Comparison of ENCODE assay signal across 14 cellular contexts in genomic region chr15:49423906-49424520, GRCh38. TPM values are rescaled to one million over a fixed set of nuclear protein-coding genes. Genes with fewer than 3 reads are reported as not detected.
DNase-seq lines count a peak whose midpoint lies in the region; ATAC-seq and TF ChIP-seq lines count a peak whose summit lies in the region.
"Had no signal": no experiment of that assay in that cellular context is flagged by ENCODE, and none has a peak within 500 bp of the region (broad histone marks: within the 10 kb centered on the region; RNA-seq: fewer than 3 reads in every experiment).

No MANE protein-coding gene starts in this region.

- H3K79me2 ChIP-seq in GM23248 (ENCODE audit: insufficient read depth): peaks cover 68% of the 10 kb centered on the region
- no peaks in the 10 kb centered on the region for H3K79me2 ChIP-seq in SK-N-SH (ENCODE audit: insufficient read depth)

- no peak for TF ChIP-seq CTCF in SK-N-SH (IDR thresholded peaks at IDR 0.05)

- H3K9me2 ChIP-seq in GM23248 (ENCODE audit: insufficient read depth) (no peaks in the 10 kb centered on the region), SK-N-SH (no peaks in the 10 kb centered on the region; the same call in 1 of the 2 replicates)

- H3K4me2 ChIP-seq in GM23248 (ENCODE audit: unreplicated experiment) (peak overlapping the region; percentile 100), SK-N-SH (no peak overlapping the region)

- no peaks in the 10 kb centered on the region for H4K20me1 ChIP-seq in GM23248 (ENCODE audit: insufficient read depth)
- no peaks in the 10 kb centered on the region for H4K20me1 ChIP-seq in SK-N-SH (ENCODE audit: insufficient read depth)

- peaks cover 70% of the 10 kb centered on the region for H3F3A ChIP-seq in GM23248 (ENCODE audit: insufficient read depth)
- peaks cover 9% of the 10 kb centered on the region for H3F3A ChIP-seq in SK-N-SH (replicated peaks; ENCODE audit: insufficient read depth)

- H3K36me3 ChIP-seq in GM23248 (ENCODE audit: low read depth): peaks cover 47% of the 10 kb centered on the region
- no peaks in the 10 kb centered on the region for H3K36me3 ChIP-seq in endocrine pancreas (ENCODE audit: control insufficient read depth, insufficient read depth, low read length)
- H3K36me3 ChIP-seq in skeletal muscle tissue (ENCODE audit: control insufficient read depth in 3 of 3, insufficient read depth in 3 of 3, low read length in 3 of 3): no peaks in the 10 kb centered on the region
- no peaks in the 10 kb centered on the region for H3K36me3 ChIP-seq in SK-N-SH (replicated peaks in 1 of 2; ENCODE audit: control insufficient read depth in 1 of 2, insufficient read depth in 2 of 2, low read length in 1 of 2)

- no peak overlapping the region for H2AFZ ChIP-seq in GM23248
- no peak overlapping the region for H2AFZ ChIP-seq in SK-N-SH (ENCODE audit: low read depth)

- no peak for ATAC-seq in HG02981 (IDR thresholded peaks at IDR 0.05; ENCODE audit: unreplicated experiment)

- CTCF ChIA-PET in SK-N-SH (lab: Yijun Ruan, JAX): interaction anchor here (1.2 to 1.9 kb wide), 2 partner anchors 188 to 580 kb away, joined by 4 to 13 read pairs; no protein-coding TSS in a partner anchor

- TF ChIP-seq RAD21 in SK-N-SH (IDR thresholded peaks at IDR 0.05; ENCODE audit: low read length): no peak

- H3K27ac ChIP-seq in GM23248 (peak overlapping the region; percentile 80), skeletal muscle tissue (ENCODE audit: low read depth, low read length) (peak overlapping the region; percentile 9), SK-N-SH (ENCODE audit: low read depth in 2 of 2, low read length in 1 of 2) (peak overlapping the region in 1 of 2 experiments; percentile 71; a peak in 1 of 4 replicates)

- 1 to 2% methylated on average over 5 of the region's 5 CpGs for WGBS in GM23248 (ENCODE audit: low coverage in 1 of 2, low lambda C conversion rate in 2 of 2, missing lambda C conversion rate in 2 of 2), 2 experiments
- WGBS in SK-N-SH (ENCODE audit: low lambda C conversion rate): 89% methylated on average over 5 of the region's 5 CpGs

- H3K4me1 ChIP-seq in GM23248 (ENCODE audit: insufficient read depth): peaks cover 35% of the 10 kb centered on the region
- no peaks in the 10 kb centered on the region for H3K4me1 ChIP-seq in endocrine pancreas (ENCODE audit: control insufficient read depth, insufficient read depth, low read length)
- peaks cover 0 to 5% (median 0%) of the 10 kb centered on the region in 3 donors for H3K4me1 ChIP-seq in skeletal muscle tissue (ENCODE audit: control insufficient read depth in 3 of 3, insufficient read depth in 3 of 3, low read length in 3 of 3)
- H3K4me1 ChIP-seq in SK-N-SH (ENCODE audit: control insufficient read depth in 1 of 2, insufficient read depth in 2 of 2, low read depth in 1 of 2, low read length in 1 of 2): peaks cover 3 to 4% of the 10 kb centered on the region in 2 experiments; a peak in 2 of 4 replicates

- H3K9ac ChIP-seq in GM23248 (peak overlapping the region; percentile 96), endocrine pancreas (ENCODE audit: control insufficient read depth, insufficient read depth, low read length) (no peak overlapping the region), skeletal muscle tissue (ENCODE audit: low read depth in 1 of 3, low read length in 3 of 3) (peak overlapping the region in 2 of 3 donors; percentile 39 to 67), SK-N-SH (no peak overlapping the region)

- POLR2A ChIA-PET in SK-N-SH (lab: Yijun Ruan, JAX): no interaction called here

- in situ Hi-C loops in GM23248 (cut with MboI): loop anchor here (10.0 to 25.0 kb wide), 3 partner anchors 179 to 721 kb away; no protein-coding TSS in a partner anchor
- in situ Hi-C loops in ACHN (cut with HindIII; ENCODE audit: low pct_ligation_motif_present, low pct_unique_long_range_greater_than_20kb, low sequenced_read_pairs): no loop called here

- H3K9me3 ChIP-seq in GM23248 (ENCODE audit: low read depth) (no peaks in the 10 kb centered on the region), endocrine pancreas (ENCODE audit: control insufficient read depth, low read length) (no peaks in the 10 kb centered on the region), skeletal muscle tissue (ENCODE audit: control insufficient read depth in 3 of 3, low read length in 3 of 3) (no peaks in the 10 kb centered on the region), SK-N-SH (no peaks in the 10 kb centered on the region)

- DNase-seq in GM23248 (peak; percentile 46), left kidney (ENCODE audit: low read depth, low spot score) (peak; percentile 21), ACHN (no peak), DMS153 (lab: John Stamatoyannopoulos, UW) (no peak), SK-N-SH (no peak)
- DNase-seq: activated CD4-positive, CD25-positive, alpha-beta regulatory T cell; AML-193; DMS53; KG1; naive B cell; NCI-H2029 treated with DMSO at 0.1 percent for 48 hours had no signal

- peak overlapping the region; percentile 99 for H3K4me3 ChIP-seq in GM23248
- peak overlapping the region; percentile 22 for H3K4me3 ChIP-seq in endocrine pancreas (ENCODE audit: control insufficient read depth, insufficient read depth, low read length)
- peak overlapping the region in 2 of 3 donors; percentile 45 to 77 for H3K4me3 ChIP-seq in skeletal muscle tissue (ENCODE audit: low read length in 3 of 3)
- no peak overlapping the region for H3K4me3 ChIP-seq in SK-N-SH (ENCODE audit: low read depth in 2 of 2, low read length in 1 of 2)

- H3K27me3 ChIP-seq in GM23248 (replicated peaks; ENCODE audit: insufficient read depth) (no peaks in the 10 kb centered on the region), endocrine pancreas (ENCODE audit: control insufficient read depth, insufficient read depth, low read length) (no peaks in the 10 kb centered on the region), skeletal muscle tissue (ENCODE audit: control insufficient read depth in 3 of 3, insufficient read depth in 3 of 3, low read length in 3 of 3) (no peaks in the 10 kb centered on the region), SK-N-SH (ENCODE audit: insufficient read depth) (no peaks in the 10 kb centered on the region)

- TF ChIP-seq EP300 in SK-N-SH (IDR thresholded peaks at IDR 0.05; ENCODE audit: borderline replicate concordance in 1 of 2, low read depth in 1 of 2, low read length in 1 of 2): no peak

TF ChIP-seq in SK-N-SH, 30 proteins besides CTCF, POLR2A, EP300 and RAD21 (continues in another document):
- no peak for TF ChIP-seq MEF2A (IDR thresholded peaks at IDR 0.05; ENCODE audit: borderline replicate concordance, low read depth)
- no peak for TF ChIP-seq NFIC (IDR thresholded peaks at IDR 0.05; ENCODE audit: borderline replicate concordance)
- no peak for TF ChIP-seq RXRA (IDR thresholded peaks at IDR 0.05; ENCODE audit: borderline replicate concordance, low read depth)
- no peak for TF ChIP-seq REST (IDR thresholded peaks at IDR 0.05; ENCODE audit: low read depth, low read length)
- no peak for TF ChIP-seq MXI1 (IDR thresholded peaks at IDR 0.05; ENCODE audit: low read depth, low read length)
- TF ChIP-seq GATA2 (CRISPR knock-in tag; IDR thresholded peaks at IDR 0.05): no peak
- no peak for TF ChIP-seq IRF3 (IDR thresholded peaks at IDR 0.05; ENCODE audit: low read depth, low read length)
- TF ChIP-seq POLR2AphosphoS5 (IDR thresholded peaks at IDR 0.05; ENCODE audit: low read depth, low read length): no peak

RNA-seq across cellular contexts. Expression of gene FGF7, which starts 1.0 kb away (rescaled TPM):
- 331 and 351 TPM in 2 replicates for total RNA-seq in GM23248 (2014; rRNA removed; shearing (Covaris generic))
- polyA plus RNA-seq in GM23248 (2016; fragmentation: Nextera tagmentation; extraction: Ambion mirVana): 362 and 400 TPM in 2 replicates
- total RNA-seq in skeletal muscle tissue: 7.3 TPM
- 0.23 and 0.25 TPM in 2 replicates for polyA plus RNA-seq in SK-N-SH (2012; rRNA removed)
- polyA plus RNA-seq in SK-N-SH (2012; cell fraction: cytosol; rRNA removed): 0.47 and 0.51 TPM in 2 replicates
- 0.05 and 0.17 TPM in 2 replicates for polyA plus RNA-seq in SK-N-SH (2012; cell fraction: nucleus; rRNA removed)

Comparison
In these comparisons a context has a peak if more than half of its experiments do, and no peak if none do; other contexts are left out.
1. DNase-seq: peak in GM23248 (single experiment) and left kidney (single experiment); none in ACHN (single experiment), DMS153 (single experiment) and SK-N-SH (single experiment).
2. H3K4me3 ChIP-seq: peak in GM23248 (single experiment), endocrine pancreas (single experiment) and skeletal muscle tissue (2 of 3); none in SK-N-SH (0 of 2).
3. H3K9ac ChIP-seq: peak in GM23248 (single experiment) and skeletal muscle tissue (2 of 3); none in endocrine pancreas (single experiment) and SK-N-SH (single experiment).
4. RNA of gene FGF7, which starts 1.0 kb away (total RNA-seq): 331 to 351 TPM in GM23248; 7.3 TPM in skeletal muscle tissue (single experiment); every median in the first group is over 10 times any median in the second.